ENCODE assay signal across 21 cellular contexts in genomic region chr9:88238281-88238571, GRCh38.
"Had no signal": no experiment of that assay in that cellular context is flagged by ENCODE, and none has a peak within 500 bp of the region (broad histone marks: within the 10 kb centered on the region; RNA-seq: fewer than 3 reads in every experiment).

No MANE protein-coding gene starts in this region.

- H3K27me3 ChIP-seq: brain microvascular endothelial cell, foreskin keratinocyte, thyroid gland, upper lobe of right lung had no signal

- H3K36me3 ChIP-seq: brain microvascular endothelial cell, lower lobe of right lung, thyroid gland, upper lobe of right lung, WERI-Rb-1 had no signal

- H3K27ac Mint-ChIP-seq: activated CD4-positive, alpha-beta memory T cell treated with anti-CD3 and anti-CD28 coated beads for 36 hours; activated CD8-positive, alpha-beta memory T cell treated with anti-CD3 and anti-CD28 coated beads, Interleukin-2, amount 10 ng/mL, durations not matched to agents 7 days and 5 days; progenitor cell of endocrine pancreas; T-cell had no signal

- H3K9me3 Mint-ChIP-seq: activated CD4-positive, alpha-beta memory T cell treated with anti-CD3 and anti-CD28 coated beads for 36 hours; T-cell had no signal

- H3K9me3 ChIP-seq: lower lobe of right lung, thyroid gland, upper lobe of right lung had no signal

- DNase-seq: activated CD8-positive, alpha-beta memory T cell treated with anti-CD3 and anti-CD28 coated beads, Interleukin-2, amount 10 ng/mL, durations not matched to agents 7 days and 5 days; activated gamma-delta T cell treated with Interleukin-2 at 50 U/mL for 16 hours; activated T-cell treated with anti-CD3 and anti-CD28 coated beads for 4 hours; anterior cingulate cortex; brain microvascular endothelial cell; dermis blood vessel endothelial cell; effector CD8-positive, alpha-beta T cell; foreskin keratinocyte; lower lobe of right lung; mesendoderm; naive B cell; stimulated activated CD4-positive, alpha-beta T cell treated with anti-CD3 and anti-CD28 coated beads, Interleukin-2, amount 100 ng/mL, for 48 hours; stimulated activated naive CD4-positive, alpha-beta T cell treated with Interleukin-2 at 50 U/mL for 16 hours; substantia nigra; T-cell; thyroid gland; upper lobe of right lung; WERI-Rb-1 had no signal

- H3K4me3 ChIP-seq: lower lobe of right lung, thyroid gland, upper lobe of right lung had no signal

- H3K4me1 Mint-ChIP-seq: naive B cell had no signal

- H3K27ac ChIP-seq: brain microvascular endothelial cell, foreskin keratinocyte, lower lobe of right lung, thyroid gland, upper lobe of right lung, WERI-Rb-1 had no signal

- H3K36me3 Mint-ChIP-seq: activated CD4-positive, alpha-beta memory T cell treated with anti-CD3 and anti-CD28 coated beads for 36 hours; activated CD8-positive, alpha-beta memory T cell treated with anti-CD3 and anti-CD28 coated beads, Interleukin-2, amount 10 ng/mL, durations not matched to agents 7 days and 5 days; naive B cell; T-cell had no signal

- ATAC-seq: activated CD8-positive, alpha-beta memory T cell treated with anti-CD3 and anti-CD28 coated beads, Interleukin-2, amount 10 ng/mL, durations not matched to agents 7 days and 5 days; foreskin keratinocyte; left lobe of liver had no signal

- H3K4me3 Mint-ChIP-seq: activated CD4-positive, alpha-beta memory T cell treated with anti-CD3 and anti-CD28 coated beads for 36 hours; activated CD8-positive, alpha-beta memory T cell treated with anti-CD3 and anti-CD28 coated beads, Interleukin-2, amount 10 ng/mL, durations not matched to agents 7 days and 5 days; naive B cell; T-cell had no signal

- H3K4me1 ChIP-seq: lower lobe of right lung, thyroid gland had no signal

- H3K27me3 Mint-ChIP-seq: progenitor cell of endocrine pancreas had no signal
